Comparison of ENCODE assay signal across 8 cellular contexts in genomic region chr19:4456566-4456842, GRCh38. TPM values are rescaled to one million over a fixed set of nuclear protein-coding genes. Genes with fewer than 3 reads are reported as not detected.
DNase-seq lines count a peak whose midpoint lies in the region; ATAC-seq and TF ChIP-seq lines count a peak whose summit lies in the region.

No MANE protein-coding gene starts in this region.

- DNase-seq in D341Med (ENCODE audit: low spot score) = peak; percentile 76
- DNase-seq in KBM-7 = peak; percentile 71
- DNase-seq in activated CD8-positive, alpha-beta T cell treated with anti-CD3 and anti-CD28 coated beads for 36 hours = no peak
- peak; percentile 83 for DNase-seq in fibroblast of villous mesenchyme (ENCODE audit: low read depth)
- DNase-seq in HEK293T (ENCODE audit: extremely low spot score) = no peak
- no peak for DNase-seq in NCI-H2081 treated with DMSO at 0.1 percent for 48 hours (lab: John Stamatoyannopoulos, UW)

- POLR2A ChIA-PET in activated CD8-positive, alpha-beta T cell treated with anti-CD3 and anti-CD28 coated beads for 36 hours (lab: Charles Lee) = interaction anchor here (1.0 to 4.3 kb wide), 8 partner anchors 10 to 54 kb away, joined by 3 to 17 read pairs (median 4); partner anchors contain the start of gene CHAF1A
- POLR2A ChIA-PET in HEK293T (lab: Yijun Ruan, JAX) = interaction anchor here (1.0 to 2.8 kb wide), 3 partner anchors 15 to 54 kb away, joined by 3 to 20 read pairs (median 4); partner anchors contain the start of genes CHAF1A and HDGFL2

- H3K4me3 Mint-ChIP-seq in activated CD8-positive, alpha-beta T cell treated with anti-CD3 and anti-CD28 coated beads for 36 hours = peak overlapping the region; percentile 87

- H3K4me1 Mint-ChIP-seq in activated CD8-positive, alpha-beta T cell treated with anti-CD3 and anti-CD28 coated beads for 36 hours (ENCODE audit: low read depth) = peaks cover 19% of the 10 kb centered on the region

- H3K27ac ChIP-seq in neutrophil = peak overlapping the region; percentile 86

- CTCF ChIA-PET in activated CD8-positive, alpha-beta T cell treated with anti-CD3 and anti-CD28 coated beads for 36 hours (lab: Charles Lee) = interaction anchor here (0.6 to 1.2 kb wide), 3 partner anchors 15 to 76 kb away, joined by 3 to 4 read pairs (median 3); no protein-coding TSS in a partner anchor
- CTCF ChIA-PET in HEK293T (lab: Yijun Ruan, JAX) = interaction anchor here (0.5 kb wide), 1 partner anchor 173 kb away, joined by 5 read pairs; no protein-coding TSS in a partner anchor

- ATAC-seq in activated CD8-positive, alpha-beta T cell treated with anti-CD3 and anti-CD28 coated beads for 36 hours = no peak
- no peak for ATAC-seq in HG03432 (IDR thresholded peaks at IDR 0.05; ENCODE audit: unreplicated experiment)

- H3K4me3 ChIP-seq in fibroblast of villous mesenchyme (ENCODE audit: low read depth, low read length) = peak overlapping the region; percentile 72
- H3K4me3 ChIP-seq in neutrophil (ENCODE audit: low read depth in 1 of 2, low read length in 1 of 2) = peak overlapping the region; percentile 57 to 80

- no peak for TF ChIP-seq CTCF in activated CD8-positive, alpha-beta T cell treated with anti-CD3 and anti-CD28 coated beads for 36 hours (IDR thresholded peaks at IDR 0.05)
- TF ChIP-seq CTCF in fibroblast of villous mesenchyme (IDR thresholded peaks at IDR 0.05; ENCODE audit: insufficient read depth, low read depth, low read length) (no peak), neutrophil (IDR thresholded peaks at IDR 0.05) (no peak)

- intact Hi-C loops in activated CD8-positive, alpha-beta T cell treated with anti-CD3 and anti-CD28 coated beads for 36 hours (cut with micrococcal nuclease) = no loop called here

- peak overlapping the region; percentile 84 for H3K27ac Mint-ChIP-seq in activated CD8-positive, alpha-beta T cell treated with anti-CD3 and anti-CD28 coated beads for 36 hours

- peaks cover 12 to 18% of the 10 kb centered on the region in 2 experiments for H3K4me1 ChIP-seq in neutrophil (ENCODE audit: control insufficient read depth in 1 of 2, insufficient read depth in 1 of 2, low read depth in 1 of 2, low read length in 1 of 2)

- H3K27me3 Mint-ChIP-seq in activated CD8-positive, alpha-beta T cell treated with anti-CD3 and anti-CD28 coated beads for 36 hours = no peaks in the 10 kb centered on the region

- no peaks in the 10 kb centered on the region for H3K9me3 ChIP-seq in neutrophil

- no peaks in the 10 kb centered on the region for H3K27me3 ChIP-seq in neutrophil

- H3K36me3 ChIP-seq in neutrophil = peaks cover 34% of the 10 kb centered on the region

- in situ Hi-C loops in KBM-7 (cut with MboI; ENCODE audit: low pct_unique_long_range_greater_than_20kb, low sequenced_read_pairs) = no loop called here

- H3K36me3 Mint-ChIP-seq in activated CD8-positive, alpha-beta T cell treated with anti-CD3 and anti-CD28 coated beads for 36 hours (ENCODE audit: low read depth) = no peaks in the 10 kb centered on the region

- no peaks in the 10 kb centered on the region for H3K9me3 Mint-ChIP-seq in activated CD8-positive, alpha-beta T cell treated with anti-CD3 and anti-CD28 coated beads for 36 hours

TF ChIP-seq in HEK293T, 16 proteins besides CTCF, POLR2A, EP300 and RAD21:
- TF ChIP-seq HDGF (IDR thresholded peaks at IDR 0.05; ENCODE audit: borderline replicate concordance) = no peak
- no peak for TF ChIP-seq ELF4 (IDR thresholded peaks at IDR 0.05)
- TF ChIP-seq ARNT (IDR thresholded peaks at IDR 0.05) = no peak
- no peak for TF ChIP-seq FOXA1 (IDR thresholded peaks at IDR 0.05)
- no peak for TF ChIP-seq ZNF384 (IDR thresholded peaks at IDR 0.05)
- TF ChIP-seq LEF1 (IDR thresholded peaks at IDR 0.05; ENCODE audit: borderline replicate concordance) = no peak
- no peak for TF ChIP-seq PKNOX1 (IDR thresholded peaks at IDR 0.05)
- TF ChIP-seq L3MBTL2 (conservative IDR thresholded peaks at IDR 0.05) = no peak
- no peak for TF ChIP-seq FOXM1 (IDR thresholded peaks at IDR 0.05; ENCODE audit: borderline replicate concordance)
- no peak for TF ChIP-seq TARDBP (IDR thresholded peaks at IDR 0.05)
- TF ChIP-seq NFRKB (IDR thresholded peaks at IDR 0.05) = no peak
- TF ChIP-seq SP1 (IDR thresholded peaks at IDR 0.05) = no peak

RNA-seq across cellular contexts. Expression of gene UBXN6, which starts 1.1 kb away (rescaled TPM):
- 10 to 100 TPM; 35.8 to 36.5 TPM for total RNA-seq in activated CD8-positive, alpha-beta T cell treated with anti-CD3 and anti-CD28 coated beads for 36 hours
- 104 and 117 TPM in 2 replicates for total RNA-seq in fibroblast of villous mesenchyme

RNA-seq across cellular contexts. Expression of gene HDGFL2, which starts 15.6 kb away (rescaled TPM):
- total RNA-seq in activated CD8-positive, alpha-beta T cell treated with anti-CD3 and anti-CD28 coated beads for 36 hours = 10 to 100 TPM; 37.5 to 44.0 TPM
- total RNA-seq in fibroblast of villous mesenchyme = 60.9 and 62.2 TPM in 2 replicates

RNA-seq across cellular contexts. Expression of gene CHAF1A, which starts 54.1 kb away (rescaled TPM):
- total RNA-seq in activated CD8-positive, alpha-beta T cell treated with anti-CD3 and anti-CD28 coated beads for 36 hours = 10 to 100 TPM; 78.3 to 80.5 TPM
- total RNA-seq in fibroblast of villous mesenchyme = 9.9 and 11.6 TPM in 2 replicates

RNA-seq across cellular contexts. Expression of gene SH3GL1, which starts 56.2 kb away (rescaled TPM):
- 10 to 100 TPM; 53.1 to 59.2 TPM for total RNA-seq in activated CD8-positive, alpha-beta T cell treated with anti-CD3 and anti-CD28 coated beads for 36 hours
- total RNA-seq in fibroblast of villous mesenchyme = 65.2 and 72.5 TPM in 2 replicates

Comparison
In these comparisons a context has a peak if more than half of its experiments do, and no peak if none do; other contexts are left out.
1. DNase-seq: peak in D341Med (single experiment), KBM-7 (single experiment) and fibroblast of villous mesenchyme (single experiment); none in activated CD8-positive, alpha-beta T cell treated with anti-CD3 and anti-CD28 coated beads for 36 hours (single experiment), HEK293T (single experiment) and NCI-H2081 treated with DMSO at 0.1 percent for 48 hours (single experiment).